ENCODE assay signal across 21 cellular contexts in genomic region chrX:30181353-30181752, GRCh38. TPM values are rescaled to one million over a fixed set of nuclear protein-coding genes. Genes with fewer than 3 reads are reported as not detected.
"Had no signal": no experiment of that assay in that cellular context is flagged by ENCODE, and none has a peak within 500 bp of the region (broad histone marks: within the 10 kb centered on the region; RNA-seq: fewer than 3 reads in every experiment).

No MANE protein-coding gene starts in this region.

- H3K27me3 ChIP-seq: cardiac muscle cell, colonic mucosa, neutrophil, tibial artery, vagina had no signal

- H3K9me3 ChIP-seq: colonic mucosa, heart right ventricle, neutrophil, tibial artery, vagina had no signal

- H3K4me1 ChIP-seq: colonic mucosa, heart right ventricle, tibial artery, vagina had no signal

- ATAC-seq: activated T-cell treated with anti-CD3 and anti-CD28 coated beads, Interleukin-2, amount 50 U/mL, for 4 hours; heart right ventricle; naive thymus-derived CD4-positive, alpha-beta T cell; right cardiac atrium; stimulated activated memory B cell treated with anti-CD40 and anti-IgM and Interleukin-4, amounts not matched to agents 10 μg/mL and 1 μg/mL and 100 μg/mL, for 72 hours had no signal

- H3K36me3 ChIP-seq: cardiac muscle cell, colonic mucosa, heart right ventricle, neutrophil, tibial artery, vagina had no signal

- H3K27ac ChIP-seq: cardiac muscle cell, colonic mucosa, heart right ventricle, neutrophil, tibial artery, vagina had no signal

- H3K4me3 ChIP-seq: cardiac muscle cell, colonic mucosa, heart right ventricle, tibial artery, vagina had no signal

- FAIRE-seq: frontal cortex, islet of Langerhans had no signal

- DNase-seq: activated CD4-positive, alpha-beta T cell treated with anti-CD3 and anti-CD28 coated beads, Interleukin-2, amount 50 U/mL, for 1 hour; activated gamma-delta T cell treated with Interleukin-2 at 50 U/mL for 16 hours; activated naive CD8-positive, alpha-beta T cell treated with anti-CD3 and anti-CD28 coated beads, Interleukin-2, amount 10 ng/mL, durations not matched to agents 7 days and 5 days; activated T-cell treated with anti-CD3 and anti-CD28 coated beads, Interleukin-2, amount 50 U/mL, for 4 hours; aorta; colonic mucosa; effector CD4-positive, alpha-beta T cell; heart right ventricle; mammary epithelial cell; naive thymus-derived CD4-positive, alpha-beta T cell; right cardiac atrium; stimulated activated CD4-positive, alpha-beta T cell treated with anti-CD3 and anti-CD28 coated beads, Interleukin-1b, Interleukin-23, amount 100 ng/mL, for 48 hours; tibial artery had no signal

RNA-seq across cellular contexts. Expression of gene MAGEB2, which starts 34.0 kb away (rescaled TPM):
- total RNA-seq: activated naive CD8-positive, alpha-beta T cell treated with anti-CD3 and anti-CD28 coated beads, Interleukin-2, amount 10 ng/mL, durations not matched to agents 7 days and 5 days; aorta; cardiac muscle cell; colonic mucosa; frontal cortex; heart right ventricle; mammary epithelial cell; mononuclear cell; naive thymus-derived CD4-positive, alpha-beta T cell; posterior vena cava; right cardiac atrium; vagina had no signal
- polyA plus RNA-seq: aorta; cardiac muscle cell; heart right ventricle; mammary epithelial cell; naive thymus-derived CD4-positive, alpha-beta T cell; right cardiac atrium had no signal

RNA-seq across cellular contexts. Expression of gene MAGEB3, which starts 49.1 kb away (rescaled TPM):
- total RNA-seq: activated naive CD8-positive, alpha-beta T cell treated with anti-CD3 and anti-CD28 coated beads, Interleukin-2, amount 10 ng/mL, durations not matched to agents 7 days and 5 days; activated T-cell treated with anti-CD3 and anti-CD28 coated beads, Interleukin-2, amount 50 U/mL, for 4 hours; aorta; cardiac muscle cell; colonic mucosa; frontal cortex; heart right ventricle; mammary epithelial cell; mononuclear cell; naive thymus-derived CD4-positive, alpha-beta T cell; posterior vena cava; right cardiac atrium; vagina had no signal
- polyA plus RNA-seq: aorta; cardiac muscle cell; heart right ventricle; mammary epithelial cell; naive thymus-derived CD4-positive, alpha-beta T cell; right cardiac atrium had no signal
